Comparison of ENCODE assay signal across 13 cellular contexts in genomic region chr2:164903214-164903613, GRCh38. TPM values are rescaled to one million over a fixed set of nuclear protein-coding genes. Genes with fewer than 3 reads are reported as not detected.
DNase-seq lines count a peak whose midpoint lies in the region; ATAC-seq and TF ChIP-seq lines count a peak whose summit lies in the region.
"Had no signal": no experiment of that assay in that cellular context is flagged by ENCODE, and none has a peak within 500 bp of the region (broad histone marks: within the 10 kb centered on the region; RNA-seq: fewer than 3 reads in every experiment).

No MANE protein-coding gene starts in this region.

- no peaks in the 10 kb centered on the region for H3K4me1 Mint-ChIP-seq in activated T-helper 1 cell treated with anti-CD3 and anti-CD28 coated beads, Interleukin-12 subunit alpha, Interleukin-12 subunit beta, Interleukin-2, Interleukin-4 antibody, amounts not matched to agents 30 ng/mL and 10 ng/mL and 1 ng/mL, durations not matched to agents 14 hours and 24 hours and 36 hours (ENCODE audit: low read depth)

- no peaks in the 10 kb centered on the region for H3K36me3 ChIP-seq in GM23248 (ENCODE audit: low read depth)

- no peak overlapping the region for H3K27ac ChIP-seq in GM23248
- H3K27ac ChIP-seq: C4-2B had no signal

- no peak overlapping the region for H2AFZ ChIP-seq in GM23248

- in situ Hi-C loops in GM23248 (cut with MboI), result loop anchor here (25.0 kb wide), 1 partner anchor 166 kb away; no protein-coding TSS in a partner anchor

- peak overlapping the region; percentile 25 for H3K4me2 ChIP-seq in GM23248 (ENCODE audit: unreplicated experiment)

- peaks cover 27% of the 10 kb centered on the region for H3K27me3 Mint-ChIP-seq in activated T-helper 1 cell treated with anti-CD3 and anti-CD28 coated beads, Interleukin-12 subunit alpha, Interleukin-12 subunit beta, Interleukin-2, Interleukin-4 antibody, amounts not matched to agents 30 ng/mL and 10 ng/mL and 1 ng/mL, durations not matched to agents 14 hours and 24 hours and 36 hours (ENCODE audit: insufficient read depth)
- H3K27me3 Mint-ChIP-seq: progenitor cell of endocrine pancreas had no signal

- no peak overlapping the region for H3K9ac ChIP-seq in GM23248

- H3K9me2 ChIP-seq in GM23248 (ENCODE audit: insufficient read depth), result no peaks in the 10 kb centered on the region

- H3K4me3 ChIP-seq in GM23248 (no peak overlapping the region), epithelial cell of esophagus (ENCODE audit: low read length) (no peak overlapping the region)

- no peak overlapping the region for H3K4me3 Mint-ChIP-seq in activated T-helper 1 cell treated with anti-CD3 and anti-CD28 coated beads, Interleukin-12 subunit alpha, Interleukin-12 subunit beta, Interleukin-2, Interleukin-4 antibody, amounts not matched to agents 30 ng/mL and 10 ng/mL and 1 ng/mL, durations not matched to agents 14 hours and 24 hours and 36 hours

- no peaks in the 10 kb centered on the region for H3K36me3 Mint-ChIP-seq in activated T-helper 1 cell treated with anti-CD3 and anti-CD28 coated beads, Interleukin-12 subunit alpha, Interleukin-12 subunit beta, Interleukin-2, Interleukin-4 antibody, amounts not matched to agents 30 ng/mL and 10 ng/mL and 1 ng/mL, durations not matched to agents 14 hours and 24 hours and 36 hours (ENCODE audit: low read depth)

- H3K27me3 ChIP-seq in GM23248 (replicated peaks; ENCODE audit: insufficient read depth), result no peaks in the 10 kb centered on the region

- no peaks in the 10 kb centered on the region for H3K9me3 Mint-ChIP-seq in activated T-helper 1 cell treated with anti-CD3 and anti-CD28 coated beads, Interleukin-12 subunit alpha, Interleukin-12 subunit beta, Interleukin-2, Interleukin-4 antibody, amounts not matched to agents 30 ng/mL and 10 ng/mL and 1 ng/mL, durations not matched to agents 14 hours and 24 hours and 36 hours

- peak; percentile 73 for DNase-seq in A172 (ENCODE audit: low spot score)
- peak; percentile 56 for DNase-seq in GM23248
- peak; percentile 93 for DNase-seq in NCI-H446 treated with DMSO at 0.1 percent for 48 hours (lab: John Stamatoyannopoulos, UW)
- DNase-seq in epithelial cell of esophagus (ENCODE audit: low read depth), result peak; percentile 41
- DNase-seq in SK-N-DZ (ENCODE audit: low spot score), result no peak
- no peak for DNase-seq in midbrain (lab: John Stamatoyannopoulos, UW)
- DNase-seq in activated T-helper 1 cell treated with anti-CD3 and anti-CD28 coated beads, Interleukin-12 subunit alpha, Interleukin-12 subunit beta, Interleukin-2, Interleukin-4 antibody, amounts not matched to agents 30 ng/mL and 10 ng/mL and 1 ng/mL, durations not matched to agents 14 hours and 24 hours and 36 hours (ENCODE audit: low spot score), result no peak
- DNase-seq: substantia nigra had no signal

- no peak for ATAC-seq in GM21619 (IDR thresholded peaks at IDR 0.05; ENCODE audit: unreplicated experiment)

- H4K20me1 ChIP-seq in GM23248 (ENCODE audit: insufficient read depth), result no peaks in the 10 kb centered on the region

- H3K9me3 ChIP-seq in GM23248 (ENCODE audit: low read depth), result no peaks in the 10 kb centered on the region

- TF ChIP-seq CTCF in epithelial cell of esophagus (IDR thresholded peaks at IDR 0.05; ENCODE audit: insufficient read depth, low read depth, low read length, missing control alignments), result no peak

- H3F3A ChIP-seq in GM23248 (ENCODE audit: insufficient read depth), result 0 out of 2 replicates have a peak, but pooled peaks cover 11% of the 10 kb centered on the region

- H3K79me2 ChIP-seq in GM23248 (ENCODE audit: insufficient read depth), result no peaks in the 10 kb centered on the region

- H3K4me1 ChIP-seq in GM23248 (ENCODE audit: insufficient read depth), result peaks cover 26% of the 10 kb centered on the region

- no peak overlapping the region for H3K27ac Mint-ChIP-seq in activated T-helper 1 cell treated with anti-CD3 and anti-CD28 coated beads, Interleukin-12 subunit alpha, Interleukin-12 subunit beta, Interleukin-2, Interleukin-4 antibody, amounts not matched to agents 30 ng/mL and 10 ng/mL and 1 ng/mL, durations not matched to agents 14 hours and 24 hours and 36 hours
- H3K27ac Mint-ChIP-seq: progenitor cell of endocrine pancreas had no signal

- intact Hi-C loops in activated T-helper 1 cell treated with anti-CD3 and anti-CD28 coated beads, Interleukin-12 subunit alpha, Interleukin-12 subunit beta, Interleukin-2, Interleukin-4 antibody, amounts not matched to agents 30 ng/mL and 10 ng/mL and 1 ng/mL, durations not matched to agents 14 hours and 24 hours and 36 hours (cut with micrococcal nuclease), result no loop called here

RNA-seq across cellular contexts. Expression of gene SLC38A11, which starts 52.1 kb away (rescaled TPM):
- total RNA-seq in A172 (2014; rRNA removed; shearing (Covaris generic)), result not detected in 2 replicates
- not detected in 2 replicates for total RNA-seq in GM23248 (2014; rRNA removed; shearing (Covaris generic))
- not detected in 2 replicates for polyA plus RNA-seq in GM23248 (2016; fragmentation: Nextera tagmentation; extraction: Ambion mirVana)
- polyA plus RNA-seq in SK-N-DZ (2014; cell fraction: cytosol; rRNA removed), result 0.09 TPM in 1 of 2 replicates, not detected in the other
- polyA plus RNA-seq in SK-N-DZ (2014; cell fraction: nucleus; rRNA removed), result 0.21 and 0.27 TPM in 2 replicates
- total RNA-seq in activated T-helper 1 cell treated with anti-CD3 and anti-CD28 coated beads, Interleukin-12 subunit alpha, Interleukin-12 subunit beta, Interleukin-2, Interleukin-4 antibody, amounts not matched to agents 30 ng/mL and 10 ng/mL and 1 ng/mL, durations not matched to agents 14 hours and 24 hours and 36 hours, result not detected in 2 replicates
- total RNA-seq: lung microvascular endothelial cell, OCI-LY7 had no signal

Comparison
In these comparisons a context has a peak if more than half of its experiments do, and no peak if none do; other contexts are left out.
1. DNase-seq: peak in A172 (single experiment), GM23248 (single experiment), NCI-H446 treated with DMSO at 0.1 percent for 48 hours (single experiment) and epithelial cell of esophagus (single experiment); none in SK-N-DZ (single experiment), midbrain (single experiment) and activated T-helper 1 cell treated with anti-CD3 and anti-CD28 coated beads, Interleukin-12 subunit alpha, Interleukin-12 subunit beta, Interleukin-2, Interleukin-4 antibody, amounts not matched to agents 30 ng/mL and 10 ng/mL and 1 ng/mL, durations not matched to agents 14 hours and 24 hours and 36 hours (single experiment).